ENCODE assay signal across 1 cellular context in genomic region chr17:66178642-66179041, GRCh38.
TF ChIP-seq lines count a peak whose summit lies in the region.

No MANE protein-coding gene starts in this region.

TF ChIP-seq in A549, 52 proteins besides CTCF, POLR2A, EP300 and RAD21 (continued from another document):
- TF ChIP-seq, protein P1, sequence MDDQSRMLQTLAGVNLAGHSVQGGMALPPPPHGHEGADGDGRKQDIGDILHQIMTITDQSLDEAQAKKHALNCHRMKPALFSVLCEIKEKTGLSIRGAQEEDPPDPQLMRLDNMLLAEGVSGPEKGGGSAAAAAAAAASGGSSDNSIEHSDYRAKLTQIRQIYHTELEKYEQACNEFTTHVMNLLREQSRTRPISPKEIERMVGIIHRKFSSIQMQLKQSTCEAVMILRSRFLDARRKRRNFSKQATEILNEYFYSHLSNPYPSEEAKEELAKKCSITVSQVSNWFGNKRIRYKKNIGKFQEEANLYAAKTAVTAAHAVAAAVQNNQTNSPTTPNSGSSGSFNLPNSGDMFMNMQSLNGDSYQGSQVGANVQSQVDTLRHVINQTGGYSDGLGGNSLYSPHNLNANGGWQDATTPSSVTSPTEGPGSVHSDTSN (IDR thresholded peaks at IDR 0.05): no peak
- TF ChIP-seq BHLHE40 (IDR thresholded peaks at IDR 0.05; ENCODE audit: low read depth, low read length) (no peak), E2F6 (IDR thresholded peaks at IDR 0.05; ENCODE audit: borderline replicate concordance, low read depth) (no peak), CEBPB (IDR thresholded peaks at IDR 0.05) (no peak; a peak in 1 of 4 replicates), KDM5A (IDR thresholded peaks at IDR 0.05) (no peak), HOXA7 (CRISPR knock-in tag; IDR thresholded peaks at IDR 0.05) (no peak), BCL3 (IDR thresholded peaks at IDR 0.05) (no peak), RFX5 (IDR thresholded peaks at IDR 0.05) (no peak), HMGXB4 (CRISPR knock-in tag; IDR thresholded peaks at IDR 0.05; ENCODE audit: borderline replicate concordance) (no peak)
